ENCODE assay signal across 9 cellular contexts in genomic region chr5:143014017-143014651, GRCh38.
DNase-seq lines count a peak whose midpoint lies in the region; ATAC-seq, FAIRE-seq and TF ChIP-seq lines count a peak whose summit lies in the region.
"Had no signal": no experiment of that assay in that cellular context is flagged by ENCODE, and none has a peak within 500 bp of the region (broad histone marks: within the 10 kb centered on the region; RNA-seq: fewer than 3 reads in every experiment).

No MANE protein-coding gene starts in this region.

- POLR2A ChIA-PET in H1 (lab: Charles Lee; ENCODE audit: partially characterized antibody), result interaction anchor here (0.9 kb wide), 1 partner anchor 10 kb away, joined by 4 read pairs; no protein-coding TSS in a partner anchor

- H3K36me3 Mint-ChIP-seq in activated CD8-positive, alpha-beta memory T cell treated with anti-CD3 and anti-CD28 coated beads, Interleukin-2, amount 10 ng/mL, durations not matched to agents 7 days and 5 days, result peaks cover 30% of the 10 kb centered on the region
- H3K36me3 Mint-ChIP-seq: naive B cell had no signal

- TF ChIP-seq RAD21 in H1 (IDR thresholded peaks at IDR 0.05 in 1 of 2, conservative IDR thresholded peaks at IDR 0.05 in 1 of 2; ENCODE audit: low read depth in 2 of 2, low read length in 2 of 2), result peak; percentile 97 to 98

- H3K4me3 Mint-ChIP-seq in activated CD8-positive, alpha-beta memory T cell treated with anti-CD3 and anti-CD28 coated beads, Interleukin-2, amount 10 ng/mL, durations not matched to agents 7 days and 5 days, result no peak overlapping the region
- H3K4me3 Mint-ChIP-seq: naive B cell had no signal

- H2AFZ ChIP-seq in H1 (ENCODE audit: low read length) (no peak overlapping the region), smooth muscle cell (ENCODE audit: low read depth) (no peak overlapping the region)

- H3K23me2 ChIP-seq in H1 (ENCODE audit: low read depth, low read length), result no peaks in the 10 kb centered on the region; the same call in 1 of the 2 replicates

- H3K4ac ChIP-seq in H1 (replicated peaks; ENCODE audit: insufficient read length, low read depth, low read length), result peak overlapping the region; percentile 8

- H3F3A ChIP-seq in smooth muscle cell (ENCODE audit: low read depth), result no peaks in the 10 kb centered on the region

- H2BK5ac ChIP-seq in H1 (ENCODE audit: low read depth, low read length), result no peak overlapping the region

- no peak overlapping the region for H2AK5ac ChIP-seq in H1 (ENCODE audit: low read depth, low read length)

- TF ChIP-seq POLR2A in H1 (IDR thresholded peaks at IDR 0.05; ENCODE audit: control extremely low read depth in 1 of 2, low read depth in 2 of 2, low read length in 2 of 2), result no peak

- H3K4me2 ChIP-seq in H1 (ENCODE audit: insufficient read depth in 1 of 2, low read depth in 2 of 2, low read length in 2 of 2) (no peak overlapping the region), smooth muscle cell (peak overlapping the region; percentile 1)

- peak overlapping the region; percentile 50 for H2BK120ac ChIP-seq in H1 (replicated peaks; ENCODE audit: low read depth, low read length)

- H4K91ac ChIP-seq in H1 (replicated peaks; ENCODE audit: insufficient read length, low read length), result no peak overlapping the region

- TF ChIP-seq CTCF in H1 (IDR thresholded peaks at IDR 0.05; ENCODE audit: control extremely low read depth in 1 of 3, insufficient read depth in 1 of 3, low read depth in 1 of 3, low read length in 3 of 3) (peak; percentile 90 to 97 (median 95)), smooth muscle cell (IDR thresholded peaks at IDR 0.05; ENCODE audit: borderline replicate concordance, insufficient read depth, poor library complexity, severe bottlenecking) (peak; percentile 55)

- no peak overlapping the region for H4K5ac ChIP-seq in H1 (ENCODE audit: insufficient read length, low read depth, low read length)

- H3K4me1 Mint-ChIP-seq in activated CD8-positive, alpha-beta memory T cell treated with anti-CD3 and anti-CD28 coated beads, Interleukin-2, amount 10 ng/mL, durations not matched to agents 7 days and 5 days, result peaks cover 19% of the 10 kb centered on the region

- no peak for TF ChIP-seq EP300 in H1 (IDR thresholded peaks at IDR 0.05; ENCODE audit: borderline replicate concordance in 1 of 2, low read depth in 2 of 2, low read length in 2 of 2)

- H3K27me3 Mint-ChIP-seq in activated CD8-positive, alpha-beta memory T cell treated with anti-CD3 and anti-CD28 coated beads, Interleukin-2, amount 10 ng/mL, durations not matched to agents 7 days and 5 days, result no peaks in the 10 kb centered on the region
- H3K27me3 Mint-ChIP-seq: naive B cell had no signal

- peak; percentile 30 for DNase-seq in activated CD8-positive, alpha-beta memory T cell treated with anti-CD3 and anti-CD28 coated beads, Interleukin-2, amount 50 U/mL, for 4 hours
- DNase-seq in activated CD8-positive, alpha-beta memory T cell treated with anti-CD3 and anti-CD28 coated beads, Interleukin-2, amount 10 ng/mL, durations not matched to agents 7 days and 5 days, result no peak
- DNase-seq in NOMO-1 treated with DMSO at 0.1 percent for 48 hours (lab: John Stamatoyannopoulos, UW; ENCODE audit: unreplicated experiment) (peak; percentile 23), H1 (ENCODE audit: low read depth in 1 of 2, low spot score in 2 of 2) (peak in 1 of 2 experiments; percentile 86), smooth muscle cell (lab: John Stamatoyannopoulos, UW; ENCODE audit: unreplicated experiment) (no peak), G401 (ENCODE audit: low spot score) (no peak)
- DNase-seq: naive B cell had no signal

- no peak overlapping the region for H3K14ac ChIP-seq in H1 (ENCODE audit: insufficient read length)

- no peak for ATAC-seq in activated CD8-positive, alpha-beta memory T cell treated with anti-CD3 and anti-CD28 coated beads, Interleukin-2, amount 10 ng/mL, durations not matched to agents 7 days and 5 days
- ATAC-seq in GM19023 (IDR thresholded peaks at IDR 0.05; ENCODE audit: unreplicated experiment), result no peak
- ATAC-seq in GM19351 (IDR thresholded peaks at IDR 0.05; ENCODE audit: unreplicated experiment), result no peak

- no peak overlapping the region for H3K56ac ChIP-seq in H1 (replicated peaks; ENCODE audit: insufficient read length, low read depth, low read length)

- 0 out of 4 replicates have a peak, but pooled peaks cover 0 to 3% of the 10 kb centered on the region in 2 experiments for H3K9me3 ChIP-seq in H1 (ENCODE audit: insufficient read depth in 2 of 2, low read depth in 1 of 2, low read length in 1 of 2)
- H3K9me3 ChIP-seq in smooth muscle cell (replicated peaks; ENCODE audit: low read depth), result no peaks in the 10 kb centered on the region

- H3K27me3 ChIP-seq in H1 (replicated peaks in 1 of 4; ENCODE audit: control insufficient read depth in 3 of 4, extremely low read depth in 1 of 4, insufficient read depth in 3 of 4, low read length in 3 of 4), result no peaks in the 10 kb centered on the region
- H3K27me3 ChIP-seq in smooth muscle cell (ENCODE audit: low read depth), result no peaks in the 10 kb centered on the region

- H3K79me2 ChIP-seq in H1 (ENCODE audit: control insufficient read depth in 1 of 2, insufficient read depth in 2 of 2, low read length in 2 of 2) (no peaks in the 10 kb centered on the region), smooth muscle cell (ENCODE audit: low read depth) (no peaks in the 10 kb centered on the region)

- H3K4me3 ChIP-seq in H1 (ENCODE audit: extremely low read depth in 1 of 4, insufficient read depth in 2 of 4, low read depth in 3 of 4, low read length in 4 of 4) (no peak overlapping the region), smooth muscle cell (no peak overlapping the region)

- H3K9ac ChIP-seq in H1 (replicated peaks in 1 of 4; ENCODE audit: extremely low read depth in 1 of 4, low read depth in 3 of 4, low read length in 3 of 4), result no peak overlapping the region
- no peak overlapping the region for H3K9ac ChIP-seq in smooth muscle cell (ENCODE audit: low read depth)

- H3K27ac Mint-ChIP-seq in activated CD8-positive, alpha-beta memory T cell treated with anti-CD3 and anti-CD28 coated beads, Interleukin-2, amount 10 ng/mL, durations not matched to agents 7 days and 5 days, result no peak overlapping the region

- H3K79me1 ChIP-seq in H1 (ENCODE audit: low read depth, low read length), result no peaks in the 10 kb centered on the region

- in situ Hi-C loops in G401 (cut with HindIII; ENCODE audit: low sequenced_read_pairs), result no loop called here

- H3K9me3 Mint-ChIP-seq in activated CD8-positive, alpha-beta memory T cell treated with anti-CD3 and anti-CD28 coated beads, Interleukin-2, amount 10 ng/mL, durations not matched to agents 7 days and 5 days (ENCODE audit: low read depth), result no peaks in the 10 kb centered on the region
- H3K9me3 Mint-ChIP-seq: naive B cell had no signal

- 58% methylated on average over 12 of the region's 12 CpGs; no CpG with 5 or more reads in 1 of the 2 experiments for WGBS in H1 (ENCODE audit: extremely low coverage in 1 of 2, insufficient coverage in 1 of 2, insufficient read length in 1 of 2, insufficient replicate concordance in 2 of 2, low coverage in 1 of 2, low lambda C conversion rate in 2 of 2, missing lambda C conversion rate in 1 of 2), 2 experiments
- WGBS in smooth muscle cell (ENCODE audit: low lambda C conversion rate), result 58% methylated on average over 12 of the region's 12 CpGs

- CTCF ChIA-PET in activated CD8-positive, alpha-beta memory T cell treated with anti-CD3 and anti-CD28 coated beads, Interleukin-2, amount 10 ng/mL, durations not matched to agents 7 days and 5 days (lab: Charles Lee), result interaction anchor here (0.8 kb wide), 1 partner anchor 191 kb away, joined by 3 read pairs; no protein-coding TSS in a partner anchor
- CTCF ChIA-PET in H1 (lab: Charles Lee; ENCODE audit: partially characterized antibody), result interaction anchor here (0.5 to 6.8 kb wide), 15 partner anchors 13 to 810 kb away, joined by 3 to 51 read pairs (median 3); no protein-coding TSS in a partner anchor

- H4K20me1 ChIP-seq in H1 (replicated peaks in 1 of 2; ENCODE audit: control insufficient read depth in 1 of 2, insufficient read depth in 2 of 2, low read length in 2 of 2), result no peaks in the 10 kb centered on the region
- no peaks in the 10 kb centered on the region for H4K20me1 ChIP-seq in smooth muscle cell (ENCODE audit: low read depth)

- no peak overlapping the region for H2BK15ac ChIP-seq in H1 (ENCODE audit: low read length)

- H3K36me3 ChIP-seq in H1 (ENCODE audit: control insufficient read depth in 2 of 4, insufficient read depth in 4 of 4, low read length in 3 of 4), result no peaks in the 10 kb centered on the region; a peak in 1 of 8 replicates
- H3K36me3 ChIP-seq in smooth muscle cell (ENCODE audit: low read depth), result no peaks in the 10 kb centered on the region

- H3K4me1 ChIP-seq in H1 (replicated peaks in 1 of 4; ENCODE audit: control insufficient read depth in 3 of 4, insufficient read depth in 4 of 4, low read length in 3 of 4), result peaks cover 0 to 8% (median 0%) of the 10 kb centered on the region in 4 experiments; a peak in 4 of 7 replicates
- H3K4me1 ChIP-seq in smooth muscle cell (ENCODE audit: low read depth), result peaks cover under 1% of the 10 kb centered on the region

- H3K18ac ChIP-seq in H1 (ENCODE audit: extremely low read depth, low read length), result no peak overlapping the region

- 0 out of 2 replicates have a peak overlapping the region, but pooled peaks have one; percentile 29 for H2BK20ac ChIP-seq in H1 (ENCODE audit: low read length)

- no peak overlapping the region for H4K8ac ChIP-seq in H1 (ENCODE audit: extremely low read depth, insufficient read depth, low read length)

- H2BK12ac ChIP-seq in H1 (ENCODE audit: low read depth, low read length), result peak overlapping the region; percentile 53; the same call in 1 of the 2 replicates

- FAIRE-seq in H1 (lab: Jason Lieb, UNC), result peak; percentile 83

- no peak overlapping the region for H3K23ac ChIP-seq in H1 (ENCODE audit: insufficient read length)

- H3K27ac ChIP-seq in H1 (ENCODE audit: low read depth, low read length), result no peak overlapping the region
- H3K27ac ChIP-seq in smooth muscle cell (ENCODE audit: low read depth), result peak overlapping the region; percentile 22

TF ChIP-seq in H1, 55 proteins besides CTCF, POLR2A, EP300 and RAD21:
- TF ChIP-seq POU5F1 (IDR thresholded peaks at IDR 0.05; ENCODE audit: low read depth, low read length) (no peak), SIX5 (IDR thresholded peaks at IDR 0.05; ENCODE audit: low read depth, low read length) (no peak), CEBPB (IDR thresholded peaks at IDR 0.05; ENCODE audit: low read depth, low read length) (peak; percentile 18; the same call in 1 of the 2 replicates), TEAD4 (IDR thresholded peaks at IDR 0.05; ENCODE audit: low read depth, low read length) (0 out of 2 replicates have a peak, but pooled peaks have one; percentile 19), ASH2L (IDR thresholded peaks at IDR 0.05; ENCODE audit: low read length) (peak; percentile 26)

Comparison
In these comparisons a context has a peak if more than half of its experiments do, and no peak if none do; other contexts are left out.
1. DNase-seq: peak in activated CD8-positive, alpha-beta memory T cell treated with anti-CD3 and anti-CD28 coated beads, Interleukin-2, amount 50 U/mL, for 4 hours (single experiment) and NOMO-1 treated with DMSO at 0.1 percent for 48 hours (single experiment); none in activated CD8-positive, alpha-beta memory T cell treated with anti-CD3 and anti-CD28 coated beads, Interleukin-2, amount 10 ng/mL, durations not matched to agents 7 days and 5 days (single experiment), smooth muscle cell (single experiment) and G401 (single experiment).